In genomic region chr19:18608805-18609716, GRCh38 we compare ENCODE assay signal across 15 cellular contexts. TPM values are rescaled to one million over a fixed set of nuclear protein-coding genes. Genes with fewer than 3 reads are reported as not detected.
"Had no signal": no experiment of that assay in that cellular context is flagged by ENCODE, and none has a peak within 500 bp of the region (broad histone marks: within the 10 kb centered on the region; RNA-seq: fewer than 3 reads in every experiment).

No MANE protein-coding gene starts in this region.

- H3K27ac ChIP-seq: adrenal gland, esophagus muscularis mucosa, left ventricle myocardium inferior, pancreas, stomach, testis had no signal

- H3K9me3 Mint-ChIP-seq: activated T-helper 17 cell treated with anti-CD3 and anti-CD28 coated beads, Interleukin-2, amount 50 U/mL, for 72 hours; natural killer cell had no signal

- ATAC-seq: activated CD4-positive, CD25-positive, alpha-beta regulatory T cell treated with anti-CD3 and anti-CD28 coated beads, Interleukin-2, amount 50 U/mL, for 24 hours; activated T-helper 17 cell treated with anti-CD3 and anti-CD28 coated beads, Interleukin-2, amount 50 U/mL, for 72 hours; natural killer cell; pancreas had no signal

- H3K36me3 ChIP-seq: adrenal gland, esophagus muscularis mucosa, left ventricle myocardium inferior, pancreas, stomach had no signal

- H3K27me3 ChIP-seq: testis had no signal

- H3K4me3 Mint-ChIP-seq: activated T-helper 17 cell treated with anti-CD3 and anti-CD28 coated beads, Interleukin-2, amount 50 U/mL, for 72 hours; natural killer cell had no signal

- DNase-seq: activated CD4-positive, alpha-beta T cell treated with anti-CD3 and anti-CD28 coated beads, Interleukin-2, amount 50 U/mL, for 4 hours; activated naive CD4-positive, alpha-beta T cell treated with Interleukin-2 at 50 U/mL for 16 hours; adrenal gland; hypothalamus; left ventricle myocardium inferior; natural killer cell; stimulated activated CD4-positive, alpha-beta T cell treated with anti-CD3 and anti-CD28 coated beads, Interleukin-1b, Interleukin-23, amount 100 ng/mL, for 48 hours; stomach; T-helper 9 cell; testis had no signal

- H3K4me3 ChIP-seq: adrenal gland, esophagus muscularis mucosa, left ventricle myocardium inferior, pancreas, stomach, testis had no signal

- H3K27ac Mint-ChIP-seq: activated T-helper 17 cell treated with anti-CD3 and anti-CD28 coated beads, Interleukin-2, amount 50 U/mL, for 72 hours; natural killer cell had no signal

- H3K36me3 Mint-ChIP-seq: natural killer cell had no signal

- H3K9me3 ChIP-seq: adrenal gland, esophagus muscularis mucosa, left ventricle myocardium inferior, pancreas, stomach, testis had no signal

RNA-seq across cellular contexts. Expression of gene CRLF1, which starts 2.5 kb away (rescaled TPM):
- total RNA-seq: activated T-helper 17 cell treated with anti-CD3 and anti-CD28 coated beads, Interleukin-2, amount 50 U/mL, for 72 hours; glomerular endothelial cell; natural killer cell had no signal

RNA-seq across cellular contexts. Expression of gene TMEM59L, which starts 3.6 kb away (rescaled TPM):
- total RNA-seq: natural killer cell had no signal
